1 cellular context compared by ENCODE assay signal in the genomic region with DNA sequence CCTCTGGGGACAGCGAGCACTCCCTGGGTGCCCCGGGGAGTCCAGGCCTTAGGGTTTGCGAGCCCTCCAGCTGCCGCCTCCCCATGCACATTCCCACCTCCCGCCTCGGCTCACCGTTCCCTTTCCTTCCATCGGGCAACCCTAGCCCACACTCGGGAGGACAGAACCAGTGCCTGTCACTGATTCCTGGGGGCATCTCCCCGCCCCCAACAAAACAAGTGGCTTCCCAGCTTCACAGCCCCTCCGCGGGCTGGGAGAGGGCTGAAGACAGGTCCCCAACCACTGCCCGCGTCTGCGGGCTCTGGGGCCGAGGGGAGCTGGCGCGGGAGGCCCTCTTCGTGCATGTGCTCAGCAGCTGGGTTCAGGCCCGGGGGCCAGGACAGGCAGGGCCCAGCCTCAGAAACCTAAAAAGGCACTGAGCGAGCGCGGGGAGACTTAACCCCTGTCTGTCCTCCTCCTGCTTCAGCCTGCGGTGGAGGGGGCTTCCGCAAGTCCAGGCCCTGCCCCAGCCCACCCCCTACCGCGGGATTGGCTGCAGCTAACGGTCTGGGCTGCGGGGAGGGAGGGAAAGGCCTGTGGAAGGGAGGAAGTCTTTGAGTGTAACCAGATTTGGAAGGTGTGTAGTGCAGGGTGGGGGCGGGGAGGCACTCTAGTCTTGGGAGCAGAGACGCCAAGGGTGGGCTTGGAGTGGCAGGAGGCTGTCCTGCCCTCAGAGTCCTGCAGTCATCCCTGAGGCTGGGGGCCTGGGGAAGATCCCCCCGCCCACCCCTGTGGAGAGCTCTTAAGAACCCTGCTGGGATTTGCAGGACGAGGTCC.
TF ChIP-seq lines count a peak whose summit lies in the region.

No MANE protein-coding gene starts in this region.

TF ChIP-seq in endothelial cell of umbilical vein, 7 proteins besides CTCF, POLR2A, EP300 and RAD21 (continued from another document):
- TF ChIP-seq, protein P1, sequence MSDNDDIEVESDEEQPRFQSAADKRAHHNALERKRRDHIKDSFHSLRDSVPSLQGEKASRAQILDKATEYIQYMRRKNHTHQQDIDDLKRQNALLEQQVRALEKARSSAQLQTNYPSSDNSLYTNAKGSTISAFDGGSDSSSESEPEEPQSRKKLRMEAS (IDR thresholded peaks at IDR 0.05; ENCODE audit: insufficient read depth, insufficient read length): no peak
- no peak for TF ChIP-seq FOS (IDR thresholded peaks at IDR 0.05; ENCODE audit: borderline replicate concordance, insufficient read depth, low read length)
- no peak for TF ChIP-seq EZH2 (IDR thresholded peaks at IDR 0.05; ENCODE audit: borderline replicate concordance, low read depth, low read length, severe bottlenecking)
- no peak for TF ChIP-seq GATA2 (IDR thresholded peaks at IDR 0.05; ENCODE audit: insufficient read depth, insufficient read length, low read depth, low read length)
- no peak for TF ChIP-seq MYC (IDR thresholded peaks at IDR 0.05; ENCODE audit: low read depth, low read length)
- TF ChIP-seq JUN (IDR thresholded peaks at IDR 0.05; ENCODE audit: borderline replicate concordance, insufficient read depth, insufficient read length, low read depth): no peak
